11 cellular contexts compared by ENCODE assay signal in the genomic region with DNA sequence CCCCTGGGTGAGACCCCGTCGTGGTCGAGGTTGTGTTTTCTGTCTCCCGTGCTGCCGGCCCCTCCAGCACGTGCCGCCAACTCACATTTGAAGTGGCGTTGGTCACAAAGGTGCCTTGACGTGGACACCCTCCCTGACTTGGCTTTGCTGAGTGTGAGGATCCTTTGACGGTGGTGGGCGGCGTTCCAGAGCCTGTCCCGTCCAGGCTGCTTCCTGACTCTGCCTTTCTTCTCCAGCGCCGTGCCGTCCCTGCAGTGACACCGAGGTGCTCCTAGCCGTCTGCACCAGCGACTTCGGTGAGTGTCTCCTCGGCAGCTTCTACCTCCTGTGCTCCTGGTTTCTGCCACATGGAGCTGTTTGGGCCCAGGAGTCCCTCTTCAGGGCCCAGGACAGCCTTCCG.
"Had no signal": no experiment of that assay in that cellular context is flagged by ENCODE, and none has a peak within 500 bp of the region (broad histone marks: within the 10 kb centered on the region; RNA-seq: fewer than 3 reads in every experiment).

No MANE protein-coding gene starts in this region.

- H3K9me3 ChIP-seq: psoas muscle, spleen had no signal

- DNase-seq: activated CD4-positive, CD25-positive, alpha-beta regulatory T cell; effector CD4-positive, alpha-beta T cell; naive B cell; occipital lobe; psoas muscle; spleen; stimulated activated CD4-positive, alpha-beta T cell treated with anti-CD3 and anti-CD28 coated beads, Interleukin-2, amount 100 ng/mL, for 24 hours; stimulated activated naive CD4-positive, alpha-beta T cell; T-helper 17 cell had no signal

- H3K4me3 ChIP-seq: hepatocyte, psoas muscle, spleen had no signal

- H2AFZ ChIP-seq: hepatocyte had no signal

- H3K27ac ChIP-seq: psoas muscle, spleen had no signal

- H3K27me3 ChIP-seq: hepatocyte had no signal

- ATAC-seq: psoas muscle, sciatic nerve, T-helper 17 cell had no signal
